Comparison of ENCODE assay signal across 14 cellular contexts in genomic region chr19:37982655-37983054, GRCh38.
"Had no signal": no experiment of that assay in that cellular context is flagged by ENCODE, and none has a peak within 500 bp of the region (broad histone marks: within the 10 kb centered on the region; RNA-seq: fewer than 3 reads in every experiment).

No MANE protein-coding gene starts in this region.

- H3K27ac ChIP-seq: coronary artery, right atrium auricular region had no signal

- H3K4me3 ChIP-seq: coronary artery, right atrium auricular region, upper lobe of left lung had no signal

- H3K9me3 ChIP-seq: right atrium auricular region, upper lobe of left lung had no signal

- DNase-seq: activated CD4-positive, alpha-beta T cell treated with anti-CD3 and anti-CD28 coated beads for 4 hours; activated CD8-positive, alpha-beta memory T cell treated with anti-CD3 and anti-CD28 coated beads, Interleukin-2, amount 50 U/mL, for 4 hours; activated CD8-positive, alpha-beta T cell treated with anti-CD3 and anti-CD28 coated beads for 36 hours; activated naive CD4-positive, alpha-beta T cell treated with Interleukin-2 at 50 U/mL for 16 hours; activated naive CD8-positive, alpha-beta T cell treated with anti-CD3 and anti-CD28 coated beads, Interleukin-2, amount 50 U/mL, for 24 hours; caudate nucleus; effector CD8-positive, alpha-beta T cell; hippocampal formation; kidney glomerular epithelial cell; naive thymus-derived CD4-positive, alpha-beta T cell; T-helper 9 cell; upper lobe of left lung had no signal

- H3K27ac Mint-ChIP-seq: activated CD8-positive, alpha-beta T cell treated with anti-CD3 and anti-CD28 coated beads for 36 hours; activated naive CD8-positive, alpha-beta T cell treated with anti-CD3 and anti-CD28 coated beads, Interleukin-2, amount 50 U/mL, for 24 hours had no signal

- ATAC-seq: activated CD8-positive, alpha-beta T cell treated with anti-CD3 and anti-CD28 coated beads for 36 hours; activated naive CD8-positive, alpha-beta T cell treated with anti-CD3 and anti-CD28 coated beads, Interleukin-2, amount 50 U/mL, for 24 hours; naive thymus-derived CD4-positive, alpha-beta T cell had no signal

- H3K36me3 ChIP-seq: right atrium auricular region, upper lobe of left lung had no signal

- H3K27me3 Mint-ChIP-seq: activated CD8-positive, alpha-beta T cell treated with anti-CD3 and anti-CD28 coated beads for 36 hours; activated naive CD8-positive, alpha-beta T cell treated with anti-CD3 and anti-CD28 coated beads, Interleukin-2, amount 50 U/mL, for 24 hours; naive thymus-derived CD4-positive, alpha-beta T cell had no signal

- H3K4me3 Mint-ChIP-seq: activated CD8-positive, alpha-beta T cell treated with anti-CD3 and anti-CD28 coated beads for 36 hours; activated naive CD8-positive, alpha-beta T cell treated with anti-CD3 and anti-CD28 coated beads, Interleukin-2, amount 50 U/mL, for 24 hours; naive thymus-derived CD4-positive, alpha-beta T cell had no signal

- H3K27me3 ChIP-seq: right atrium auricular region, upper lobe of left lung had no signal

- H3K9me3 Mint-ChIP-seq: activated CD8-positive, alpha-beta T cell treated with anti-CD3 and anti-CD28 coated beads for 36 hours; activated naive CD8-positive, alpha-beta T cell treated with anti-CD3 and anti-CD28 coated beads, Interleukin-2, amount 50 U/mL, for 24 hours; naive thymus-derived CD4-positive, alpha-beta T cell had no signal
